In the genomic region with DNA sequence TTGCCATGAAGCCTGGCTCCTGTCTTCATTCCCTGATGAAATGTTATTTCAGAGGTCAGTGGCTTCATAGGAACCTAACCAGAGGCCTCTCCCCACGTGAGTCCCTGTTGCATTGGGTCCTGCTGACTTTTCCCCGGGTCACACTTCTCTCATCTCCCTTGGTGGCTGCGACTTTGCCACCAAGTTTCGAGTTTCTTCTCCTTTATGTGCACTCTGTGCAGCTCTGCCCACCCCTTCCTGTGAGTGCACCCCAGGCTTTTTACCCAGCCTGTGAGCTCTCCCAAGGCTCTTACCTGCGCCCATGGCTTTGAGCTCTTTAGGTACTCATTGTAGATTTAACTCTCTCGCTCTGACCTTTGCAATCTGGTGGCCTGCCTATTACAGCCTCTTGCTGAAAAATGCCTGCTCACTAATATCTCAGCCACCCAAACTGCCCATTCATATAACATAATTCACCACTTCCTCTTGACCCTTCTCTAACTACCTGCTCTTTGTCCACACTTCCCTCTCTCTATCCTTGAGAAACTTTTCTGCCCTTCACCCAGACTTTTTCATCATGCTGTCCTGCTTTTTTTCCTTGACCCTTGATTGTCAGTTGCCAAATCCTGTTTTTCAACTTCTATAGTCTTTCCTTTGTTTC, we compare ENCODE assay signal across 16 cellular contexts.
DNase-seq lines count a peak whose midpoint lies in the region; ATAC-seq and TF ChIP-seq lines count a peak whose summit lies in the region.
"Had no signal": no experiment of that assay in that cellular context is flagged by ENCODE, and none has a peak within 500 bp of the region (broad histone marks: within the 10 kb centered on the region; RNA-seq: fewer than 3 reads in every experiment).

No MANE protein-coding gene starts in this region.

- H3K27ac ChIP-seq in left lung: peak overlapping the region in 1 of 2 donors; percentile 28
- H3K27ac ChIP-seq: BLaER1, parathyroid adenoma had no signal

- H3K27me3 ChIP-seq in left lung: no peaks in the 10 kb centered on the region
- H3K27me3 ChIP-seq: heart left ventricle, upper lobe of left lung had no signal

- no peaks in the 10 kb centered on the region for H3K36me3 ChIP-seq in left lung
- H3K36me3 ChIP-seq: BLaER1 had no signal

- H3K9me3 ChIP-seq in left lung: no peaks in the 10 kb centered on the region
- H3K9me3 ChIP-seq: BLaER1, heart left ventricle, upper lobe of left lung had no signal

- TF ChIP-seq CTCF in left lung (IDR thresholded peaks at IDR 0.05): no peak

- peak; percentile 53 for ATAC-seq in GM18870 (IDR thresholded peaks at IDR 0.05; ENCODE audit: unreplicated experiment)
- peak; percentile 29 for ATAC-seq in left lung
- ATAC-seq: heart left ventricle had no signal

- no peak overlapping the region for H3K4me3 ChIP-seq in left lung
- H3K4me3 ChIP-seq: BLaER1, heart left ventricle, skin epidermis, upper lobe of left lung had no signal

- DNase-seq in SIG-M5 treated with dmso at 0.1 percent for 504 hours (lab: John Stamatoyannopoulos, UW; ENCODE audit: unreplicated experiment): peak; percentile 15
- no peak for DNase-seq in SIG-M5 (lab: John Stamatoyannopoulos, UW)
- DNase-seq in SKM-1 (lab: John Stamatoyannopoulos, UW; ENCODE audit: unreplicated experiment): peak; percentile 65
- DNase-seq in left lung: no peak
- no peak for DNase-seq in NCI-H2196 treated with DMSO at 0.1 percent for 48 hours (lab: John Stamatoyannopoulos, UW; ENCODE audit: unreplicated experiment)
- DNase-seq in effector CD4-positive, alpha-beta T cell: no peak
- DNase-seq in DMS 273 treated with DMSO at 0.1 percent for 48 hours (lab: John Stamatoyannopoulos, UW): no peak
- DNase-seq: effector memory CD4-positive, alpha-beta T cell; heart left ventricle; mammary epithelial cell; NCI-H1694; upper lobe of left lung had no signal

- peaks cover 0 to 28% of the 10 kb centered on the region in 2 donors for H3K4me1 ChIP-seq in left lung
- H3K4me1 ChIP-seq: parathyroid adenoma had no signal

- intact Hi-C loops in left lung (cut with DNase I): no loop called here

Comparison
In these comparisons a context has a peak if more than half of its experiments do, and no peak if none do; other contexts are left out.
1. DNase-seq: peak in SIG-M5 treated with dmso at 0.1 percent for 504 hours (single experiment) and SKM-1 (single experiment); none in SIG-M5 (single experiment), left lung (0 of 2), NCI-H2196 treated with DMSO at 0.1 percent for 48 hours (single experiment), effector CD4-positive, alpha-beta T cell (single experiment) and DMS 273 treated with DMSO at 0.1 percent for 48 hours (single experiment).